ENCODE assay signal across 1 cellular context in the genomic region with DNA sequence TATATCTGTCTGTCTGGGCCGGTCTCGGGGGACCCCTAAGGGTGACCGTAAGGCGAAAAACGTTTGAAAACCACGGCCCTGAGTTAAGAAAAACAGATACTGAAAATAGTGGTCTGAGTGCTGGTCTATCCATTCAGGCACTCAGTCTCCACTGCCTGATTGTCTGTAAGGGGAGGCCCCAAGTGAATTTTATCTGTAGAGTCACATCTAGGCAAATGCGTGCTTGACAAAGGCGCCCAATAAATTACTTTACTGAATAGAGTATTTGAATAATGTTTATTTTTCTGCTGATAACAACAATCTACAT.
TF ChIP-seq lines count a peak whose summit lies in the region.

No MANE protein-coding gene starts in this region.

TF ChIP-seq in endothelial cell of umbilical vein, 7 proteins besides CTCF, POLR2A, EP300 and RAD21 (continued from another document):
- TF ChIP-seq EZH2 (IDR thresholded peaks at IDR 0.05; ENCODE audit: borderline replicate concordance, low read depth, low read length, severe bottlenecking): no peak
